27 cellular contexts compared by ENCODE assay signal in genomic region chr2:134347756-134348155, GRCh38.
DNase-seq lines count a peak whose midpoint lies in the region; ATAC-seq and FAIRE-seq lines count a peak whose summit lies in the region.
"Had no signal": no experiment of that assay in that cellular context is flagged by ENCODE, and none has a peak within 500 bp of the region (broad histone marks: within the 10 kb centered on the region; RNA-seq: fewer than 3 reads in every experiment).

No MANE protein-coding gene starts in this region.

- H3K36me3 ChIP-seq in mesenchymal stem cell (ENCODE audit: control insufficient read depth in 1 of 2, insufficient read depth in 2 of 2, low read depth in 1 of 2, low read length in 2 of 2) = peaks cover 0 to 5% of the 10 kb centered on the region in 2 experiments
- H3K36me3 ChIP-seq: adrenal gland, uterus had no signal

- H3K23ac ChIP-seq in mesenchymal stem cell (ENCODE audit: low read length in 2 of 2) = no peak overlapping the region

- no peak for FAIRE-seq in frontal cortex (lab: Jason Lieb, UNC)
- FAIRE-seq: A549, GM12878, kidney had no signal

- no peak overlapping the region for H2AFZ ChIP-seq in mesenchymal stem cell (ENCODE audit: low read depth, low read length)

- WGBS in mesenchymal stem cell = 0% methylated on average over 1 of the region's 3 CpGs

- H3K4me3 Mint-ChIP-seq in activated T-cell treated with anti-CD3 and anti-CD28 coated beads, Interleukin-2, amount 50 U/mL, for 24 hours = no peak overlapping the region
- no peak overlapping the region for H3K4me3 Mint-ChIP-seq in activated T-cell treated with anti-CD3 and anti-CD28 coated beads, Interleukin-2, amount 50 U/mL, for 72 hours
- H3K4me3 Mint-ChIP-seq in activated T-helper 17 cell treated with anti-CD3 and anti-CD28 coated beads, Interleukin-2, amount 50 U/mL, for 72 hours = peak overlapping the region; percentile 25
- no peak overlapping the region for H3K4me3 Mint-ChIP-seq in activated CD4-positive, alpha-beta memory T cell treated with anti-CD3 and anti-CD28 coated beads for 36 hours

- H3K4me1 Mint-ChIP-seq in activated T-cell treated with anti-CD3 and anti-CD28 coated beads, Interleukin-2, amount 50 U/mL, for 24 hours (ENCODE audit: low read depth) = peaks cover 7% of the 10 kb centered on the region
- peaks cover 6% of the 10 kb centered on the region for H3K4me1 Mint-ChIP-seq in activated T-cell treated with anti-CD3 and anti-CD28 coated beads, Interleukin-2, amount 50 U/mL, for 72 hours (ENCODE audit: low read depth)
- H3K4me1 Mint-ChIP-seq in activated T-helper 17 cell treated with anti-CD3 and anti-CD28 coated beads, Interleukin-2, amount 50 U/mL, for 72 hours = peaks cover 21% of the 10 kb centered on the region
- H3K4me1 Mint-ChIP-seq in activated CD4-positive, alpha-beta memory T cell treated with anti-CD3 and anti-CD28 coated beads for 36 hours (ENCODE audit: low read depth) = no peaks in the 10 kb centered on the region

- H2BK120ac ChIP-seq in mesenchymal stem cell (ENCODE audit: low read depth, low read length) = peak overlapping the region; percentile 13

- H3K4ac ChIP-seq in mesenchymal stem cell (ENCODE audit: low read depth in 1 of 2, low read length in 2 of 2) = no peak overlapping the region

- H2BK12ac ChIP-seq in mesenchymal stem cell (ENCODE audit: low read length in 2 of 2) = no peak overlapping the region

- H3K18ac ChIP-seq in mesenchymal stem cell (ENCODE audit: low read depth in 1 of 2, low read length in 2 of 2) = peak overlapping the region; percentile 28 to 52

- no peak for DNase-seq in activated T-cell treated with anti-CD3 and anti-CD28 coated beads, Interleukin-2, amount 50 U/mL, for 24 hours
- no peak for DNase-seq in activated T-cell treated with anti-CD3 and anti-CD28 coated beads, Interleukin-2, amount 50 U/mL, for 72 hours
- DNase-seq in mesenchymal stem cell = peak; percentile 55
- DNase-seq in DMS153 (lab: John Stamatoyannopoulos, UW) = no peak
- no peak for DNase-seq in activated CD4-positive, alpha-beta memory T cell treated with anti-CD3 and anti-CD28 coated beads for 36 hours
- DNase-seq in frontal cortex (ENCODE audit: low spot score in 2 of 2) = no peak
- DNase-seq: activated CD4-positive, alpha-beta T cell treated with anti-CD3 and anti-CD28 coated beads for 1 hour; adrenal gland; DMS 273 treated with DMSO at 0.1 percent for 48 hours; foreskin melanocyte; hypothalamus; kidney; lower lobe of right lung; NCI-H1105; NCI-H2081 treated with DMSO at 0.1 percent for 48 hours; NCI-H510A; nucleus accumbens; RPMI8226; stimulated activated CD8-positive, alpha-beta memory T cell treated with anti-CD3 and anti-CD28 coated beads, Interleukin-4, amount 100 ng/mL, for 48 hours; substantia nigra; uterus had no signal

- peaks cover 3% of the 10 kb centered on the region for H3K4me1 ChIP-seq in mesenchymal stem cell (ENCODE audit: control insufficient read depth, insufficient read depth, low read depth, low read length)
- H3K4me1 ChIP-seq: A549, lower lobe of right lung, uterus had no signal

- H3K27me3 Mint-ChIP-seq in activated T-cell treated with anti-CD3 and anti-CD28 coated beads, Interleukin-2, amount 50 U/mL, for 24 hours = no peaks in the 10 kb centered on the region
- no peaks in the 10 kb centered on the region for H3K27me3 Mint-ChIP-seq in activated T-cell treated with anti-CD3 and anti-CD28 coated beads, Interleukin-2, amount 50 U/mL, for 72 hours (ENCODE audit: low read depth)
- no peaks in the 10 kb centered on the region for H3K27me3 Mint-ChIP-seq in activated T-helper 17 cell treated with anti-CD3 and anti-CD28 coated beads, Interleukin-2, amount 50 U/mL, for 72 hours
- H3K27me3 Mint-ChIP-seq in activated CD4-positive, alpha-beta memory T cell treated with anti-CD3 and anti-CD28 coated beads for 36 hours = no peaks in the 10 kb centered on the region

- no peaks in the 10 kb centered on the region for H3K9me3 Mint-ChIP-seq in activated T-cell treated with anti-CD3 and anti-CD28 coated beads, Interleukin-2, amount 50 U/mL, for 24 hours
- H3K9me3 Mint-ChIP-seq in activated T-cell treated with anti-CD3 and anti-CD28 coated beads, Interleukin-2, amount 50 U/mL, for 72 hours = no peaks in the 10 kb centered on the region
- H3K9me3 Mint-ChIP-seq in activated T-helper 17 cell treated with anti-CD3 and anti-CD28 coated beads, Interleukin-2, amount 50 U/mL, for 72 hours = no peaks in the 10 kb centered on the region
- H3K9me3 Mint-ChIP-seq in activated CD4-positive, alpha-beta memory T cell treated with anti-CD3 and anti-CD28 coated beads for 36 hours = no peaks in the 10 kb centered on the region

- H3K9ac ChIP-seq in mesenchymal stem cell (ENCODE audit: low read length) = peak overlapping the region; percentile 5
- H3K9ac ChIP-seq: KMS-11 had no signal

- no peak overlapping the region for H2BK15ac ChIP-seq in mesenchymal stem cell (ENCODE audit: low read depth, poor library complexity, severe bottlenecking)

- peaks cover 1% of the 10 kb centered on the region for H3K79me1 ChIP-seq in mesenchymal stem cell (replicated peaks; ENCODE audit: low read length, poor library complexity, severe bottlenecking)

- no peak overlapping the region for H3K4me3 ChIP-seq in mesenchymal stem cell (ENCODE audit: insufficient read depth in 1 of 2, low read depth in 1 of 2, low read length in 2 of 2)
- H3K4me3 ChIP-seq: A549, adrenal gland, GM12878, lower lobe of right lung, uterus had no signal

- intact Hi-C loops in activated CD4-positive, alpha-beta memory T cell treated with anti-CD3 and anti-CD28 coated beads for 36 hours (cut with micrococcal nuclease) = no loop called here

- H3K27ac ChIP-seq in mesenchymal stem cell (ENCODE audit: low read length, poor library complexity, severe bottlenecking) = peak overlapping the region; percentile 80
- H3K27ac ChIP-seq: A549, adrenal gland, C4-2B, KMS-11, lower lobe of right lung, uterus had no signal

- CTCF ChIA-PET in activated CD4-positive, alpha-beta memory T cell treated with anti-CD3 and anti-CD28 coated beads for 36 hours (lab: Charles Lee) = no interaction called here

- no peak overlapping the region for H2BK5ac ChIP-seq in mesenchymal stem cell (ENCODE audit: low read depth, low read length, poor library complexity, severe bottlenecking)

- no peak overlapping the region for H3K14ac ChIP-seq in mesenchymal stem cell (ENCODE audit: low read length in 2 of 2)

- H4K91ac ChIP-seq in mesenchymal stem cell (ENCODE audit: low read length) = no peak overlapping the region

- no peak overlapping the region for H4K8ac ChIP-seq in mesenchymal stem cell (ENCODE audit: low read length)

- no peaks in the 10 kb centered on the region for H3K9me3 ChIP-seq in mesenchymal stem cell (ENCODE audit: control insufficient read depth, low read length)
- H3K9me3 ChIP-seq: A549, adrenal gland, lower lobe of right lung, uterus had no signal

- H3K4me2 ChIP-seq in mesenchymal stem cell (ENCODE audit: low read length, poor library complexity, severe bottlenecking) = no peak overlapping the region
- H3K4me2 ChIP-seq: A549, KMS-11 had no signal

- POLR2A ChIA-PET in activated CD4-positive, alpha-beta memory T cell treated with anti-CD3 and anti-CD28 coated beads for 36 hours (lab: Charles Lee) = no interaction called here

- H3K36me3 Mint-ChIP-seq in activated T-cell treated with anti-CD3 and anti-CD28 coated beads, Interleukin-2, amount 50 U/mL, for 24 hours (ENCODE audit: low read depth) = peaks cover 85% of the 10 kb centered on the region
- H3K36me3 Mint-ChIP-seq in activated T-cell treated with anti-CD3 and anti-CD28 coated beads, Interleukin-2, amount 50 U/mL, for 72 hours (ENCODE audit: insufficient read depth in 2 of 2) = peaks cover 8 to 12% of the 10 kb centered on the region in 2 donors
- H3K36me3 Mint-ChIP-seq in activated T-helper 17 cell treated with anti-CD3 and anti-CD28 coated beads, Interleukin-2, amount 50 U/mL, for 72 hours (ENCODE audit: low read depth) = peaks cover 86% of the 10 kb centered on the region
- peaks cover 49% of the 10 kb centered on the region for H3K36me3 Mint-ChIP-seq in activated CD4-positive, alpha-beta memory T cell treated with anti-CD3 and anti-CD28 coated beads for 36 hours

- no peak for ATAC-seq in activated T-cell treated with anti-CD3 and anti-CD28 coated beads, Interleukin-2, amount 50 U/mL, for 72 hours (replicated peaks in 1 of 2)
- ATAC-seq in activated T-helper 17 cell treated with anti-CD3 and anti-CD28 coated beads, Interleukin-2, amount 50 U/mL, for 72 hours (replicated peaks) = peak; percentile 64
- ATAC-seq in HG03439 (IDR thresholded peaks at IDR 0.05; ENCODE audit: unreplicated experiment) = no peak
- ATAC-seq: A549, GM12878, lower lobe of right lung had no signal

- peak overlapping the region; percentile 89 for H2AK5ac ChIP-seq in mesenchymal stem cell (ENCODE audit: low read length, severe bottlenecking)

- peak overlapping the region; percentile 38 for H3K27ac Mint-ChIP-seq in activated T-cell treated with anti-CD3 and anti-CD28 coated beads, Interleukin-2, amount 50 U/mL, for 24 hours
- no peak overlapping the region for H3K27ac Mint-ChIP-seq in activated T-cell treated with anti-CD3 and anti-CD28 coated beads, Interleukin-2, amount 50 U/mL, for 72 hours
- peak overlapping the region; percentile 68 for H3K27ac Mint-ChIP-seq in activated T-helper 17 cell treated with anti-CD3 and anti-CD28 coated beads, Interleukin-2, amount 50 U/mL, for 72 hours
- no peak overlapping the region for H3K27ac Mint-ChIP-seq in activated CD4-positive, alpha-beta memory T cell treated with anti-CD3 and anti-CD28 coated beads for 36 hours

- H3K27me3 ChIP-seq in mesenchymal stem cell (ENCODE audit: control insufficient read depth in 1 of 2, insufficient read depth in 1 of 2, low read length in 2 of 2) = no peaks in the 10 kb centered on the region
- H3K27me3 ChIP-seq: adrenal gland, uterus had no signal

Comparison
In these comparisons a context has a peak if more than half of its experiments do, and no peak if none do; other contexts are left out.
1. H3K27ac Mint-ChIP-seq: peak in activated T-cell treated with anti-CD3 and anti-CD28 coated beads, Interleukin-2, amount 50 U/mL, for 24 hours (single experiment) and activated T-helper 17 cell treated with anti-CD3 and anti-CD28 coated beads, Interleukin-2, amount 50 U/mL, for 72 hours (single experiment); none in activated T-cell treated with anti-CD3 and anti-CD28 coated beads, Interleukin-2, amount 50 U/mL, for 72 hours (single experiment) and activated CD4-positive, alpha-beta memory T cell treated with anti-CD3 and anti-CD28 coated beads for 36 hours (single experiment).